ENCODE assay signal across 15 cellular contexts in genomic region chr3:45367451-45367850, GRCh38. TPM values are rescaled to one million over a fixed set of nuclear protein-coding genes. Genes with fewer than 3 reads are reported as not detected.
DNase-seq lines count a peak whose midpoint lies in the region; ATAC-seq and TF ChIP-seq lines count a peak whose summit lies in the region.
"Had no signal": no experiment of that assay in that cellular context is flagged by ENCODE, and none has a peak within 500 bp of the region (broad histone marks: within the 10 kb centered on the region; RNA-seq: fewer than 3 reads in every experiment).

No MANE protein-coding gene starts in this region.

- H3K9me3 ChIP-seq in naive thymus-derived CD4-positive, alpha-beta T cell (ENCODE audit: control insufficient read depth in 2 of 3, low read length in 3 of 3), result no peaks in the 10 kb centered on the region
- peaks cover 0 to 16% (median 0%) of the 10 kb centered on the region in 11 donors for H3K9me3 ChIP-seq in heart right ventricle
- H3K9me3 ChIP-seq in suprapubic skin, result no peaks in the 10 kb centered on the region
- H3K9me3 ChIP-seq: tibial artery had no signal

- POLR2A ChIA-PET in naive thymus-derived CD4-positive, alpha-beta T cell (lab: Charles Lee), result no interaction called here

- H3K27me3 Mint-ChIP-seq in naive thymus-derived CD4-positive, alpha-beta T cell, result peaks cover 0 to 12% (median 8%) of the 10 kb centered on the region in 5 donors

- H3K4me3 Mint-ChIP-seq in naive thymus-derived CD4-positive, alpha-beta T cell, result no peak overlapping the region
- H3K4me3 Mint-ChIP-seq: CD8-positive, alpha-beta T cell had no signal

- peaks cover 0 to 19% (median 4%) of the 10 kb centered on the region in 11 donors for H3K9me3 Mint-ChIP-seq in naive thymus-derived CD4-positive, alpha-beta T cell

- peak; percentile 56 for DNase-seq in COLO829 (ENCODE audit: low spot score)
- peak; percentile 58 for DNase-seq in NB4 (ENCODE audit: low read depth)
- DNase-seq in dedifferentiated amniotic fluid mesenchymal stem cell (ENCODE audit: extremely low spot score), result peak; percentile 38
- DNase-seq in naive thymus-derived CD4-positive, alpha-beta T cell, result no peak
- DNase-seq in GDM1 (lab: John Stamatoyannopoulos, UW), result no peak
- DNase-seq in heart right ventricle, result no peak
- no peak for DNase-seq in suprapubic skin (ENCODE audit: low spot score in 2 of 2)
- DNase-seq in hippocampal formation (lab: John Stamatoyannopoulos, UW), result no peak
- DNase-seq: activated CD4-positive, alpha-beta T cell treated with anti-CD3 and anti-CD28 coated beads for 1 hour; CD8-positive, alpha-beta T cell; heart left ventricle; NCI-H446 treated with DMSO at 0.1 percent for 48 hours; right cardiac atrium; tibial artery had no signal

- H3K4me3 ChIP-seq in NB4 (ENCODE audit: low read depth, low read length), result no peak overlapping the region
- H3K4me3 ChIP-seq in naive thymus-derived CD4-positive, alpha-beta T cell (ENCODE audit: low read length), result no peak overlapping the region
- no peak overlapping the region for H3K4me3 ChIP-seq in heart right ventricle
- no peak overlapping the region for H3K4me3 ChIP-seq in suprapubic skin
- H3K4me3 ChIP-seq: heart left ventricle, SK-N-MC, tibial artery had no signal

- ATAC-seq in naive thymus-derived CD4-positive, alpha-beta T cell, result peak; percentile 55
- no peak for ATAC-seq in heart right ventricle
- ATAC-seq: CD8-positive, alpha-beta T cell; heart left ventricle; right cardiac atrium had no signal

- no peak for TF ChIP-seq CTCF in NB4 (IDR thresholded peaks at IDR 0.05; ENCODE audit: low read depth, low read length)
- TF ChIP-seq CTCF in heart right ventricle (IDR thresholded peaks at IDR 0.05), result no peak
- TF ChIP-seq CTCF in suprapubic skin (IDR thresholded peaks at IDR 0.05), result no peak

- H3K27ac Mint-ChIP-seq in naive thymus-derived CD4-positive, alpha-beta T cell, result no peak overlapping the region
- H3K27ac Mint-ChIP-seq: CD8-positive, alpha-beta T cell had no signal

- H3K36me3 ChIP-seq in naive thymus-derived CD4-positive, alpha-beta T cell (ENCODE audit: control insufficient read depth in 2 of 3, insufficient read depth in 3 of 3, low read length in 3 of 3), result no peaks in the 10 kb centered on the region
- H3K36me3 ChIP-seq in heart right ventricle (no peaks in the 10 kb centered on the region), suprapubic skin (no peaks in the 10 kb centered on the region)
- H3K36me3 ChIP-seq: heart left ventricle, tibial artery had no signal

- WGBS in heart right ventricle, 2 donors, result 73 to 83% methylated on average over 2 of the region's 2 CpGs
- whole genome bisulfite sequencing in suprapubic skin, result 75% methylated on average over 2 of the region's 2 CpGs

- no peak overlapping the region for H3K27ac ChIP-seq in naive thymus-derived CD4-positive, alpha-beta T cell (ENCODE audit: low read depth, low read length)
- H3K27ac ChIP-seq in heart right ventricle, result no peak overlapping the region
- H3K27ac ChIP-seq in suprapubic skin, result no peak overlapping the region
- H3K27ac ChIP-seq: heart left ventricle, SK-N-MC, tibial artery had no signal

- TF ChIP-seq EP300 in suprapubic skin (IDR thresholded peaks at IDR 0.05), result no peak

- H3K4me1 ChIP-seq in naive thymus-derived CD4-positive, alpha-beta T cell (ENCODE audit: control insufficient read depth in 2 of 2, insufficient read depth in 2 of 2, low read length in 2 of 2), result no peaks in the 10 kb centered on the region
- H3K4me1 ChIP-seq in heart right ventricle (no peaks in the 10 kb centered on the region), suprapubic skin (no peaks in the 10 kb centered on the region)
- H3K4me1 ChIP-seq: tibial artery had no signal

- peaks cover 0 to 4% (median 0%) of the 10 kb centered on the region in 7 donors for H3K4me1 Mint-ChIP-seq in naive thymus-derived CD4-positive, alpha-beta T cell

- intact Hi-C loops in naive thymus-derived CD4-positive, alpha-beta T cell (cut with micrococcal nuclease), result no loop called here
- intact Hi-C loops in heart right ventricle (cut with DNase I), result no loop called here

- H3K27me3 ChIP-seq in naive thymus-derived CD4-positive, alpha-beta T cell (ENCODE audit: control insufficient read depth in 2 of 2, insufficient read depth in 2 of 2, low read length in 2 of 2), result no peaks in the 10 kb centered on the region
- H3K27me3 ChIP-seq in heart right ventricle (peaks cover 0 to 3% (median 0%) of the 10 kb centered on the region in 7 donors), suprapubic skin (no peaks in the 10 kb centered on the region)
- H3K27me3 ChIP-seq: heart left ventricle, tibial artery had no signal

- no peak for TF ChIP-seq POLR2A in NB4 (IDR thresholded peaks at IDR 0.05; ENCODE audit: extremely low read depth, insufficient read length)
- no peak for TF ChIP-seq POLR2A in suprapubic skin (IDR thresholded peaks at IDR 0.05)

- peaks cover 0 to 9% (median 3%) of the 10 kb centered on the region in 5 donors for H3K36me3 Mint-ChIP-seq in naive thymus-derived CD4-positive, alpha-beta T cell
- H3K36me3 Mint-ChIP-seq: CD8-positive, alpha-beta T cell had no signal

- CTCF ChIA-PET in naive thymus-derived CD4-positive, alpha-beta T cell (lab: Charles Lee), result no interaction called here

RNA-seq across cellular contexts. Expression of gene LARS2, which starts 20.9 kb away (rescaled TPM):
- 10 to 100 TPM; 17.1 to 32.2 (median 19.6) TPM for total RNA-seq in naive thymus-derived CD4-positive, alpha-beta T cell
- polyA plus RNA-seq in naive thymus-derived CD4-positive, alpha-beta T cell, result 10 to 100 TPM in 1 of 2 donors, 1 to 10 TPM in 1; 6.1 to 10.9 TPM
- total RNA-seq in heart right ventricle (10 to 100 TPM; 11.1 to 26.2 (median 16.6) TPM), suprapubic skin (10 to 100 TPM; 13.3 to 17.2 (median 14.6) TPM)
- 1 to 10 TPM; 5.0 to 7.0 TPM for polyA plus RNA-seq in heart right ventricle

Comparison
In these comparisons a context has a peak if more than half of its experiments do, and no peak if none do; other contexts are left out.
1. DNase-seq: peak in COLO829 (single experiment), NB4 (single experiment) and dedifferentiated amniotic fluid mesenchymal stem cell (single experiment); none in naive thymus-derived CD4-positive, alpha-beta T cell (0 of 9), GDM1 (single experiment), heart right ventricle (0 of 2), suprapubic skin (0 of 2) and hippocampal formation (0 of 2).